In the genomic region with DNA sequence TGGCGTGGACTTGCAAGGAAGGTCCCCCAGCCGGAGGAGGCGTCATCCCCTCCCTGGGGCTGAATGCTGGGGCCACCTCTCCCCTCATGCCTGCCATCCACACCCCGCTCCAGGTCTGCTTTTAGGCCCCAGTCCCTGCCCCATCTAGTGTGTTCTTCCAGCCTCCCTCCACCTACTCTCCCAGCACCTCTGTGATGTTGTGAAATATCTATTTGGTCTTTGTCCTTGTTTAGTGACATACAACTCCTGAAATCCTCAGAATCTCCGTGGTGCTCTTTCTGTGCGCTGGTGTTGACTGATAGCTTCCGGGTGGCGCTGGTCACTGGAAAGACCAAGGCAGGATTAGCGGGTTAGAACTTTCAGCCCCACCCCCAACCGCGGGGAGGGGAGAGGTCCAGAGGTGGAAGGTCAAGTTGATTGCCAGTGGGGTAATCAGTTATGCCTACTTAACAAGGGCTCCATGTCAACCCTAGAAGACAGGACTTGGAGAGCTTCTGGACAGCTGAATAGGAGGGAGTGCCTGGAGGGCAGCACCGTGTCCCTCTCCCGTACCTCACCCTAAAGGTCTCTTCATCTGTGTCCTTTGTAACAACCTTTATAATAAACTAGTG, we compare ENCODE assay signal across 1 cellular context.
A peak's percentile ranks its signal among the peaks of the same experiment; 100 is the strongest.
TF ChIP-seq lines count a peak whose summit lies in the region.

No MANE protein-coding gene starts in this region.

TF ChIP-seq in HepG2, 621 proteins besides CTCF, POLR2A, EP300 and RAD21 (continued from another document and continues in another):
- TF ChIP-seq, protein P1, sequence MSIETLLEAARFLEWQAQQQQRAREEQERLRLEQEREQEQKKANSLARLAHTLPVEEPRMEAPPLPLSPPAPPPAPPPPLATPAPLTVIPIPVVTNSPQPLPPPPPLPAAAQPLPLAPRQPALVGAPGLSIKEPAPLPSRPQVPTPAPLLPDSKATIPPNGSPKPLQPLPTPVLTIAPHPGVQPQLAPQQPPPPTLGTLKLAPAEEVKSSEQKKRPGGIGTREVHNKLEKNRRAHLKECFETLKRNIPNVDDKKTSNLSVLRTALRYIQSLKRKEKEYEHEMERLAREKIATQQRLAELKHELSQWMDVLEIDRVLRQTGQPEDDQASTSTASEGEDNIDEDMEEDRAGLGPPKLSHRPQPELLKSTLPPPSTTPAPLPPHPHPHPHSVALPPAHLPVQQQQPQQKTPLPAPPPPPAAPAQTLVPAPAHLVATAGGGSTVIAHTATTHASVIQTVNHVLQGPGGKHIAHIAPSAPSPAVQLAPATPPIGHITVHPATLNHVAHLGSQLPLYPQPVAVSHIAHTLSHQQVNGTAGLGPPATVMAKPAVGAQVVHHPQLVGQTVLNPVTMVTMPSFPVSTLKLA (IDR thresholded peaks at IDR 0.05): peak; percentile 44; the same call in 1 of the 2 replicates
- TF ChIP-seq ZMYM2 (CRISPR knock-in tag; IDR thresholded peaks at IDR 0.05) (no peak), SP140L (CRISPR knock-in tag; IDR thresholded peaks at IDR 0.05; ENCODE audit: borderline replicate concordance) (no peak), BRCA1 (CRISPR knock-in tag; IDR thresholded peaks at IDR 0.05) (no peak), ZNF83 (CRISPR knock-in tag; IDR thresholded peaks at IDR 0.05; ENCODE audit: borderline replicate concordance) (0 out of 2 replicates have a peak, but pooled peaks have one; percentile 70), ZNF496 (CRISPR knock-in tag; IDR thresholded peaks at IDR 0.05; ENCODE audit: insufficient replicate concordance) (no peak), SOX5 (CRISPR knock-in tag; IDR thresholded peaks at IDR 0.05; ENCODE audit: borderline replicate concordance) (peak; percentile 83), ZNF614 (CRISPR knock-in tag; IDR thresholded peaks at IDR 0.05; ENCODE audit: borderline replicate concordance) (peak; percentile 65; the same call in 1 of the 2 replicates), KLF9 (CRISPR knock-in tag; IDR thresholded peaks at IDR 0.05; ENCODE audit: low read depth) (peak; percentile 70; the same call in 1 of the 2 replicates), U2AF2 (IDR thresholded peaks at IDR 0.05; ENCODE audit: low read depth, low read length) (no peak), ZFP36L1 (CRISPR knock-in tag; IDR thresholded peaks at IDR 0.05) (peak; percentile 73), ZNF501 (CRISPR knock-in tag; IDR thresholded peaks at IDR 0.05) (peak; percentile 89), TBP (CRISPR knock-in tag; IDR thresholded peaks at IDR 0.05) (no peak), ZNF577 (CRISPR knock-in tag; IDR thresholded peaks at IDR 0.05; ENCODE audit: borderline replicate concordance, low read depth) (no peak), BCL6 (CRISPR knock-in tag; IDR thresholded peaks at IDR 0.05) (peak; percentile 94), MAZ (IDR thresholded peaks at IDR 0.05; ENCODE audit: borderline replicate concordance, low read depth, low read length) (0 out of 2 replicates have a peak, but pooled peaks have one; percentile 30), MAZ (CRISPR knock-in tag; IDR thresholded peaks at IDR 0.05; ENCODE audit: low read depth) (peak; percentile 80; the same call in 1 of the 2 replicates), HHEX (CRISPR knock-in tag; IDR thresholded peaks at IDR 0.05) (no peak), MYC (CRISPR knock-in tag; IDR thresholded peaks at IDR 0.05; ENCODE audit: borderline replicate concordance) (peak; percentile 35; the same call in 1 of the 2 replicates), ZFP37 (CRISPR knock-in tag; IDR thresholded peaks at IDR 0.05; ENCODE audit: borderline replicate concordance) (0 out of 2 replicates have a peak, but pooled peaks have one; percentile 25), ZFP82 (CRISPR knock-in tag; IDR thresholded peaks at IDR 0.05; ENCODE audit: borderline replicate concordance) (peak; percentile 72; the same call in 1 of the 2 replicates), TOPORS (CRISPR knock-in tag; IDR thresholded peaks at IDR 0.05) (0 out of 2 replicates have a peak, but pooled peaks have one; percentile 33), ARNTL (CRISPR knock-in tag; IDR thresholded peaks at IDR 0.05) (peak; percentile 66; the same call in 1 of the 2 replicates), MTA3 (CRISPR knock-in tag; IDR thresholded peaks at IDR 0.05) (no peak), ETV6 (CRISPR knock-in tag; conservative IDR thresholded peaks at IDR 0.05) (0 out of 2 replicates have a peak, but pooled peaks have one; percentile 38), YY1 (IDR thresholded peaks at IDR 0.05; ENCODE audit: insufficient read depth, insufficient replicate concordance, low read depth, low read length) (peak; percentile 35), ZNF616 (CRISPR knock-in tag; IDR thresholded peaks at IDR 0.05; ENCODE audit: low read depth) (no peak), ZSCAN31 (CRISPR knock-in tag; IDR thresholded peaks at IDR 0.05; ENCODE audit: low read depth) (peak; percentile 75; the same call in 1 of the 2 replicates), ZNF3 (CRISPR knock-in tag; IDR thresholded peaks at IDR 0.05) (no peak), ZNF816 (CRISPR knock-in tag; IDR thresholded peaks at IDR 0.05; ENCODE audit: borderline replicate concordance) (peak; percentile 65; the same call in 1 of the 2 replicates), ZNF292 (CRISPR knock-in tag; IDR thresholded peaks at IDR 0.05; ENCODE audit: borderline replicate concordance, low read depth) (peak; percentile 59; the same call in 1 of the 2 replicates), ZBTB7A (CRISPR knock-in tag; IDR thresholded peaks at IDR 0.05) (peak; percentile 54; the same call in 1 of the 2 replicates), ZNF335 (CRISPR knock-in tag; IDR thresholded peaks at IDR 0.05) (0 out of 2 replicates have a peak, but pooled peaks have one; percentile 47), ZKSCAN8 (CRISPR knock-in tag; IDR thresholded peaks at IDR 0.05; ENCODE audit: borderline replicate concordance) (no peak), CBFB (CRISPR knock-in tag; IDR thresholded peaks at IDR 0.05) (peak; percentile 51; the same call in 1 of the 2 replicates), ZMYM3 (CRISPR knock-in tag; IDR thresholded peaks at IDR 0.05) (peak; percentile 15; the same call in 1 of the 2 replicates), CEBPG (CRISPR knock-in tag; IDR thresholded peaks at IDR 0.05) (peak; percentile 93), HOXA5 (CRISPR knock-in tag; IDR thresholded peaks at IDR 0.05) (peak; percentile 49; the same call in 1 of the 2 replicates), MEIS2 (CRISPR knock-in tag; IDR thresholded peaks at IDR 0.05) (peak; percentile 70; the same call in 1 of the 2 replicates), RFX3 (CRISPR knock-in tag; IDR thresholded peaks at IDR 0.05) (no peak), JUN (CRISPR knock-in tag; IDR thresholded peaks at IDR 0.05) (0 out of 2 replicates have a peak, but pooled peaks have one; percentile 32)
- TF ChIP-seq, protein P2, sequence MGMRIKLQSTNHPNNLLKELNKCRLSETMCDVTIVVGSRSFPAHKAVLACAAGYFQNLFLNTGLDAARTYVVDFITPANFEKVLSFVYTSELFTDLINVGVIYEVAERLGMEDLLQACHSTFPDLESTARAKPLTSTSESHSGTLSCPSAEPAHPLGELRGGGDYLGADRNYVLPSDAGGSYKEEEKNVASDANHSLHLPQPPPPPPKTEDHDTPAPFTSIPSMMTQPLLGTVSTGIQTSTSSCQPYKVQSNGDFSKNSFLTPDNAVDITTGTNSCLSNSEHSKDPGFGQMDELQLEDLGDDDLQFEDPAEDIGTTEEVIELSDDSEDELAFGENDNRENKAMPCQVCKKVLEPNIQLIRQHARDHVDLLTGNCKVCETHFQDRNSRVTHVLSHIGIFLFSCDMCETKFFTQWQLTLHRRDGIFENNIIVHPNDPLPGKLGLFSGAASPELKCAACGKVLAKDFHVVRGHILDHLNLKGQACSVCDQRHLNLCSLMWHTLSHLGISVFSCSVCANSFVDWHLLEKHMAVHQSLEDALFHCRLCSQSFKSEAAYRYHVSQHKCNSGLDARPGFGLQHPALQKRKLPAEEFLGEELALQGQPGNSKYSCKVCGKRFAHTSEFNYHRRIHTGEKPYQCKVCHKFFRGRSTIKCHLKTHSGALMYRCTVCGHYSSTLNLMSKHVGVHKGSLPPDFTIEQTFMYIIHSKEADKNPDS (CRISPR knock-in tag; IDR thresholded peaks at IDR 0.05): no peak
- TF ChIP-seq, protein P3, sequence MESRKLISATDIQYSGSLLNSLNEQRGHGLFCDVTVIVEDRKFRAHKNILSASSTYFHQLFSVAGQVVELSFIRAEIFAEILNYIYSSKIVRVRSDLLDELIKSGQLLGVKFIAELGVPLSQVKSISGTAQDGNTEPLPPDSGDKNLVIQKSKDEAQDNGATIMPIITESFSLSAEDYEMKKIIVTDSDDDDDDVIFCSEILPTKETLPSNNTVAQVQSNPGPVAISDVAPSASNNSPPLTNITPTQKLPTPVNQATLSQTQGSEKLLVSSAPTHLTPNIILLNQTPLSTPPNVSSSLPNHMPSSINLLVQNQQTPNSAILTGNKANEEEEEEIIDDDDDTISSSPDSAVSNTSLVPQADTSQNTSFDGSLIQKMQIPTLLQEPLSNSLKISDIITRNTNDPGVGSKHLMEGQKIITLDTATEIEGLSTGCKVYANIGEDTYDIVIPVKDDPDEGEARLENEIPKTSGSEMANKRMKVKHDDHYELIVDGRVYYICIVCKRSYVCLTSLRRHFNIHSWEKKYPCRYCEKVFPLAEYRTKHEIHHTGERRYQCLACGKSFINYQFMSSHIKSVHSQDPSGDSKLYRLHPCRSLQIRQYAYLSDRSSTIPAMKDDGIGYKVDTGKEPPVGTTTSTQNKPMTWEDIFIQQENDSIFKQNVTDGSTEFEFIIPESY (CRISPR knock-in tag; IDR thresholded peaks at IDR 0.05): peak; percentile 71
- TF ChIP-seq, protein P4, sequence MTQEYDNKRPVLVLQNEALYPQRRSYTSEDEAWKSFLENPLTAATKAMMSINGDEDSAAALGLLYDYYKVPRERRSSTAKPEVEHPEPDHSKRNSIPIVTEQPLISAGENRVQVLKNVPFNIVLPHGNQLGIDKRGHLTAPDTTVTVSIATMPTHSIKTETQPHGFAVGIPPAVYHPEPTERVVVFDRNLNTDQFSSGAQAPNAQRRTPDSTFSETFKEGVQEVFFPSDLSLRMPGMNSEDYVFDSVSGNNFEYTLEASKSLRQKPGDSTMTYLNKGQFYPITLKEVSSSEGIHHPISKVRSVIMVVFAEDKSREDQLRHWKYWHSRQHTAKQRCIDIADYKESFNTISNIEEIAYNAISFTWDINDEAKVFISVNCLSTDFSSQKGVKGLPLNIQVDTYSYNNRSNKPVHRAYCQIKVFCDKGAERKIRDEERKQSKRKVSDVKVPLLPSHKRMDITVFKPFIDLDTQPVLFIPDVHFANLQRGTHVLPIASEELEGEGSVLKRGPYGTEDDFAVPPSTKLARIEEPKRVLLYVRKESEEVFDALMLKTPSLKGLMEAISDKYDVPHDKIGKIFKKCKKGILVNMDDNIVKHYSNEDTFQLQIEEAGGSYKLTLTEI (CRISPR knock-in tag; conservative IDR thresholded peaks at IDR 0.05): no peak
- TF ChIP-seq, protein P5, sequence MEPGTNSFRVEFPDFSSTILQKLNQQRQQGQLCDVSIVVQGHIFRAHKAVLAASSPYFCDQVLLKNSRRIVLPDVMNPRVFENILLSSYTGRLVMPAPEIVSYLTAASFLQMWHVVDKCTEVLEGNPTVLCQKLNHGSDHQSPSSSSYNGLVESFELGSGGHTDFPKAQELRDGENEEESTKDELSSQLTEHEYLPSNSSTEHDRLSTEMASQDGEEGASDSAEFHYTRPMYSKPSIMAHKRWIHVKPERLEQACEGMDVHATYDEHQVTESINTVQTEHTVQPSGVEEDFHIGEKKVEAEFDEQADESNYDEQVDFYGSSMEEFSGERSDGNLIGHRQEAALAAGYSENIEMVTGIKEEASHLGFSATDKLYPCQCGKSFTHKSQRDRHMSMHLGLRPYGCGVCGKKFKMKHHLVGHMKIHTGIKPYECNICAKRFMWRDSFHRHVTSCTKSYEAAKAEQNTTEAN (CRISPR knock-in tag; conservative IDR thresholded peaks at IDR 0.05): peak; percentile 68; the same call in 1 of the 2 replicates
- TF ChIP-seq, protein P6, sequence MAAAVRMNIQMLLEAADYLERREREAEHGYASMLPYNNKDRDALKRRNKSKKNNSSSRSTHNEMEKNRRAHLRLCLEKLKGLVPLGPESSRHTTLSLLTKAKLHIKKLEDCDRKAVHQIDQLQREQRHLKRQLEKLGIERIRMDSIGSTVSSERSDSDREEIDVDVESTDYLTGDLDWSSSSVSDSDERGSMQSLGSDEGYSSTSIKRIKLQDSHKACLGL (CRISPR knock-in tag; IDR thresholded peaks at IDR 0.05): no peak; the same call in 1 of the 2 replicates
- TF ChIP-seq, protein P7, sequence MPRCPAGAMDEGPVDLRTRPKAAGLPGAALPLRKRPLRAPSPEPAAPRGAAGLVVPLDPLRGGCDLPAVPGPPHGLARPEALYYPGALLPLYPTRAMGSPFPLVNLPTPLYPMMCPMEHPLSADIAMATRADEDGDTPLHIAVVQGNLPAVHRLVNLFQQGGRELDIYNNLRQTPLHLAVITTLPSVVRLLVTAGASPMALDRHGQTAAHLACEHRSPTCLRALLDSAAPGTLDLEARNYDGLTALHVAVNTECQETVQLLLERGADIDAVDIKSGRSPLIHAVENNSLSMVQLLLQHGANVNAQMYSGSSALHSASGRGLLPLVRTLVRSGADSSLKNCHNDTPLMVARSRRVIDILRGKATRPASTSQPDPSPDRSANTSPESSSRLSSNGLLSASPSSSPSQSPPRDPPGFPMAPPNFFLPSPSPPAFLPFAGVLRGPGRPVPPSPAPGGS (CRISPR knock-in tag; IDR thresholded peaks at IDR 0.05): 0 out of 2 replicates have a peak, but pooled peaks have one; percentile 30
- TF ChIP-seq, protein P8, sequence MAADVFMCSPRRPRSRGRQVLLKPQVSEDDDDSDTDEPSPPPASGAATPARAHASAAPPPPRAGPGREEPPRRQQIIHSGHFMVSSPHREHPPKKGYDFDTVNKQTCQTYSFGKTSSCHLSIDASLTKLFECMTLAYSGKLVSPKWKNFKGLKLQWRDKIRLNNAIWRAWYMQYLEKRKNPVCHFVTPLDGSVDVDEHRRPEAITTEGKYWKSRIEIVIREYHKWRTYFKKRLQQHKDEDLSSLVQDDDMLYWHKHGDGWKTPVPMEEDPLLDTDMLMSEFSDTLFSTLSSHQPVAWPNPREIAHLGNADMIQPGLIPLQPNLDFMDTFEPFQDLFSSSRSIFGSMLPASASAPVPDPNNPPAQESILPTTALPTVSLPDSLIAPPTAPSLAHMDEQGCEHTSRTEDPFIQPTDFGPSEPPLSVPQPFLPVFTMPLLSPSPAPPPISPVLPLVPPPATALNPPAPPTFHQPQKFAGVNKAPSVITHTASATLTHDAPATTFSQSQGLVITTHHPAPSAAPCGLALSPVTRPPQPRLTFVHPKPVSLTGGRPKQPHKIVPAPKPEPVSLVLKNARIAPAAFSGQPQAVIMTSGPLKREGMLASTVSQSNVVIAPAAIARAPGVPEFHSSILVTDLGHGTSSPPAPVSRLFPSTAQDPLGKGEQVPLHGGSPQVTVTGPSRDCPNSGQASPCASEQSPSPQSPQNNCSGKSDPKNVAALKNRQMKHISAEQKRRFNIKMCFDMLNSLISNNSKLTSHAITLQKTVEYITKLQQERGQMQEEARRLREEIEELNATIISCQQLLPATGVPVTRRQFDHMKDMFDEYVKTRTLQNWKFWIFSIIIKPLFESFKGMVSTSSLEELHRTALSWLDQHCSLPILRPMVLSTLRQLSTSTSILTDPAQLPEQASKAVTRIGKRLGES (CRISPR knock-in tag; IDR thresholded peaks at IDR 0.05; ENCODE audit: borderline replicate concordance): no peak
